23 cellular contexts compared by ENCODE assay signal in genomic region chr11:127133061-127133460, GRCh38.
"Had no signal": no experiment of that assay in that cellular context is flagged by ENCODE, and none has a peak within 500 bp of the region (broad histone marks: within the 10 kb centered on the region; RNA-seq: fewer than 3 reads in every experiment).

No MANE protein-coding gene starts in this region.

- FAIRE-seq: kidney had no signal

- H3K4me3 ChIP-seq: breast epithelium, heart left ventricle, spleen, suprapubic skin, tibial artery, upper lobe of right lung had no signal

- DNase-seq: activated CD4-positive, alpha-beta T cell treated with anti-CD3 and anti-CD28 coated beads for 1 hour; activated CD4-positive, alpha-beta T cell treated with anti-CD3 and anti-CD28 coated beads, Interleukin-2, amount 50 U/mL, for 1 hour; activated CD8-positive, alpha-beta T cell treated with anti-CD3 and anti-CD28 coated beads for 36 hours; activated T-cell treated with anti-CD3 and anti-CD28 coated beads, Interleukin-2, amount 50 U/mL, for 4 hours; central memory CD4-positive, alpha-beta T cell; foreskin keratinocyte; heart left ventricle; hypothalamus; immature natural killer cell; kidney; midbrain; right cardiac atrium; spleen; stimulated activated naive CD4-positive, alpha-beta T cell; tibial artery; upper lobe of right lung had no signal

- H3K9me3 Mint-ChIP-seq: activated CD8-positive, alpha-beta T cell treated with anti-CD3 and anti-CD28 coated beads for 36 hours; activated naive CD4-positive, alpha-beta T cell treated with anti-CD3 and anti-CD28 coated beads, Interleukin-2, amount 50 U/mL, for 24 hours; activated T-cell treated with anti-CD3 and anti-CD28 coated beads, Interleukin-2, amount 50 U/mL, for 4 hours; natural killer cell treated with Interleukin-12 subunit alpha and Interleukin-12 subunit beta and Interleukin-15 and Interleukin-18, amount 100 ng/mL, for 72 hours had no signal

- H3K27ac Mint-ChIP-seq: activated CD8-positive, alpha-beta T cell treated with anti-CD3 and anti-CD28 coated beads for 36 hours; activated naive CD4-positive, alpha-beta T cell treated with anti-CD3 and anti-CD28 coated beads, Interleukin-2, amount 50 U/mL, for 24 hours; activated T-helper 17 cell treated with anti-CD3 and anti-CD28 coated beads, Interleukin-2, amount 50 U/mL, for 72 hours; immature natural killer cell; natural killer cell treated with Interleukin-12 subunit alpha and Interleukin-12 subunit beta and Interleukin-15 and Interleukin-18, amount 100 ng/mL, for 72 hours; WTC11 had no signal

- ATAC-seq: activated CD8-positive, alpha-beta T cell treated with anti-CD3 and anti-CD28 coated beads for 36 hours; activated T-cell treated with anti-CD3 and anti-CD28 coated beads, Interleukin-2, amount 50 U/mL, for 4 hours; activated T-helper 17 cell treated with anti-CD3 and anti-CD28 coated beads, Interleukin-2, amount 50 U/mL, for 72 hours; esophagus mucosa; foreskin keratinocyte; heart left ventricle; natural killer cell treated with Interleukin-12 subunit alpha and Interleukin-12 subunit beta and Interleukin-15 and Interleukin-18, amount 100 ng/mL, for 72 hours; right cardiac atrium; upper lobe of right lung; WTC11 had no signal

- H3K36me3 Mint-ChIP-seq: activated naive CD4-positive, alpha-beta T cell treated with anti-CD3 and anti-CD28 coated beads, Interleukin-2, amount 50 U/mL, for 24 hours; immature natural killer cell; natural killer cell treated with Interleukin-12 subunit alpha and Interleukin-12 subunit beta and Interleukin-15 and Interleukin-18, amount 100 ng/mL, for 72 hours; WTC11 had no signal
